ENCODE assay signal across 9 cellular contexts in the genomic region with DNA sequence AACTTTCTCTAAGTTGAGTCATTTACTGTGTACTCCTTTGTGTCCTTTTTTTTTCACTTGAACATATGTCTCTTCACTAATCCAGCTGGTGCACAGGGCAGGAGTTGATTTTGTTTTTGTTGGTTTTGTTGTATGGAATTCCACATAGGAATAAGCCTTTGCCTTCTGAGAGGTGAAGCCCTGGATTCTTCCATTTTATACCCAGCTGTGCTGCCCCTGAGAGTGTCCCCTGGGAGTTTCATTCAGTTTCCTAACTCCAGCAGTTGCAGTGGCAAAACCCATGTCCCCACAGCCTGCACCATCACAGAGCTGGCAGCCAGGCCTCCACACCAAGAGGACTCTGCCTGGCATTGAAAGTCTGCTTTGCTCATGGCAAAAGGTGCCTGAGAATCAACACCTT.
"Had no signal": no experiment of that assay in that cellular context is flagged by ENCODE, and none has a peak within 500 bp of the region (broad histone marks: within the 10 kb centered on the region; RNA-seq: fewer than 3 reads in every experiment).

No MANE protein-coding gene starts in this region.

- H3K27ac Mint-ChIP-seq: H9, HFFc6 had no signal

- DNase-seq: GM23248, GOT3, H9, HCEC 1CT, HFFc6, IMR-90, KG1 had no signal

- H3K27ac ChIP-seq: GM23248, HL-60 had no signal

- H3K4me3 ChIP-seq: GM23248, K562 had no signal

- H3K4me3 Mint-ChIP-seq: H9, HFFc6 had no signal

- ATAC-seq: K562 had no signal

- H3K9ac ChIP-seq: GM23248 had no signal
